In the genomic region with DNA sequence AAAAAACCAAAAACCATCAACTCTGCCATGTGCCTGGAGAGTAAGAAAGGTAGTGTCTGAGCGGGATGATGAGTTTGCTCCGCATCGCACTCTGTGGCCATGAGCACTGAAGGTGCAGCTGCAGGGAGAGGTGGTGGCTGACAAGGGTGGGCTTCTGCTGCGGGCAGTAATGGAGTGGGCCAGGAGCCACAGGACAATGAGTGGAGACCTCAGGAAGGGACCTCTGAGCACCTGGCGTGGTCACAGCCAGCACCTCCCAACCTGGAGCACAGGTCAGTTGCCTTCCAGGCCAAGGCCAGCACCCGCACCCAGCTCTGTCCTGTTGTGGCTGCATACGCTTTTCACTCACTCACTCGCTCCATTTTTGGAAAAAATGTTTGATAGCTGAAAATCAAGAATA, we compare ENCODE assay signal across 29 cellular contexts.
"Had no signal": no experiment of that assay in that cellular context is flagged by ENCODE, and none has a peak within 500 bp of the region (broad histone marks: within the 10 kb centered on the region; RNA-seq: fewer than 3 reads in every experiment).

No MANE protein-coding gene starts in this region.

- H3K4me1 ChIP-seq: lower lobe of right lung, pancreas, prostate gland, suprapubic skin, tibial artery, vagina had no signal

- H3K9me3 ChIP-seq: lower lobe of right lung, pancreas, prostate gland, suprapubic skin, thoracic aorta, tibial artery, vagina had no signal

- H3K9me3 Mint-ChIP-seq: naive thymus-derived CD8-positive, alpha-beta T cell; nephron; neural crest cell; stimulated activated naive CD8-positive, alpha-beta T cell treated with anti-CD3 and anti-CD28 coated beads, Interleukin-15, Interleukin-2, amounts not matched to agents 100 ng/mL and 50 ng/mL, for 24 hours had no signal

- H3K4me3 ChIP-seq: lower lobe of right lung, pancreas, prostate gland, skin epidermis, suprapubic skin, thoracic aorta, tibial artery, vagina had no signal

- H3K4me3 Mint-ChIP-seq: naive thymus-derived CD8-positive, alpha-beta T cell; nephron; neural crest cell; stimulated activated naive CD8-positive, alpha-beta T cell treated with anti-CD3 and anti-CD28 coated beads, Interleukin-15, Interleukin-2, amounts not matched to agents 100 ng/mL and 50 ng/mL, for 24 hours had no signal

- DNase-seq: hippocampal formation; kidney glomerular epithelial cell; left cardiac atrium; lower lobe of right lung; mammary epithelial cell; mesenchymal stem cell; naive thymus-derived CD8-positive, alpha-beta T cell; nucleus accumbens; pancreas; posterior cingulate gyrus; retina; right cardiac atrium; stimulated activated CD4-positive, alpha-beta T cell treated with anti-CD3 and anti-CD28 coated beads, Interleukin-12 subunit alpha, Interleukin-12 subunit beta, amount 100 ng/mL, for 4 hours; stimulated activated CD4-positive, alpha-beta T cell treated with anti-CD3 and anti-CD28 coated beads, Interleukin-15, amount 100 ng/mL, for 24 hours; stimulated activated CD4-positive, alpha-beta T cell treated with anti-CD3 and anti-CD28 coated beads, Interleukin-2, amount 100 ng/mL, for 24 hours; stimulated activated CD4-positive, alpha-beta T cell treated with anti-CD3 and anti-CD28 coated beads, Interleukin-4, amount 100 ng/mL, for 1 hour; stimulated activated naive CD4-positive, alpha-beta T cell; tibial artery; trophoblast cell had no signal

- H3K27ac ChIP-seq: lower lobe of right lung, pancreas, prostate gland, skin epidermis, suprapubic skin, thoracic aorta, tibial artery, vagina had no signal

- H3K27me3 ChIP-seq: pancreas, suprapubic skin, tibial artery, vagina had no signal

- H3K27ac Mint-ChIP-seq: nephron; stimulated activated naive CD8-positive, alpha-beta T cell treated with anti-CD3 and anti-CD28 coated beads, Interleukin-15, Interleukin-2, amounts not matched to agents 100 ng/mL and 50 ng/mL, for 24 hours had no signal

- ATAC-seq: left cardiac atrium; left lobe of liver; lower lobe of right lung; naive thymus-derived CD8-positive, alpha-beta T cell; right cardiac atrium; sciatic nerve had no signal

- H3K27me3 Mint-ChIP-seq: naive thymus-derived CD8-positive, alpha-beta T cell; stimulated activated naive CD8-positive, alpha-beta T cell treated with anti-CD3 and anti-CD28 coated beads, Interleukin-15, Interleukin-2, amounts not matched to agents 100 ng/mL and 50 ng/mL, for 24 hours had no signal

- H3K4me1 Mint-ChIP-seq: nephron, neural crest cell had no signal
